Comparison of ENCODE assay signal across 8 cellular contexts in genomic region chr10:12707461-12708185, GRCh38.
A peak's percentile ranks its signal among the peaks of the same experiment; 100 is the strongest.
DNase-seq lines count a peak whose midpoint lies in the region; ATAC-seq, FAIRE-seq and TF ChIP-seq lines count a peak whose summit lies in the region.

No MANE protein-coding gene starts in this region.

- TF ChIP-seq POLR2A in adrenal gland (IDR thresholded peaks at IDR 0.05): no peak

- ATAC-seq in HG03108 (IDR thresholded peaks at IDR 0.05; ENCODE audit: unreplicated experiment): no peak

- H3K4me3 ChIP-seq in adrenal gland (no peak overlapping the region), small intestine (ENCODE audit: low read depth in 1 of 2, low read length in 2 of 2) (no peak overlapping the region)

- H3K36me3 ChIP-seq in adrenal gland (replicated peaks in 1 of 2): no peaks in the 10 kb centered on the region
- no peaks in the 10 kb centered on the region for H3K36me3 ChIP-seq in small intestine (ENCODE audit: control insufficient read depth in 2 of 2, insufficient read depth in 2 of 2, low read length in 2 of 2)

- intact Hi-C loops in adrenal gland (cut with DNase I): no loop called here

- 52 to 59% (median 53%) methylated on average over 10 of the region's 10 CpGs for WGBS in adrenal gland, 4 donors
- 48 to 51% (median 49%) methylated on average over 10 of the region's 10 CpGs for WGBS in small intestine, 3 donors

- no peaks in the 10 kb centered on the region for H3K27me3 ChIP-seq in adrenal gland
- H3K27me3 ChIP-seq in small intestine (ENCODE audit: control insufficient read depth in 2 of 2, insufficient read depth in 2 of 2, low read length in 2 of 2): no peaks in the 10 kb centered on the region

- no peak for FAIRE-seq in small intestine (lab: Jason Lieb, UNC)

- H3K4me1 ChIP-seq in adrenal gland (replicated peaks in 1 of 2): peaks cover 0 to 18% of the 10 kb centered on the region in 2 donors
- H3K4me1 ChIP-seq in small intestine (ENCODE audit: control insufficient read depth in 2 of 2, insufficient read depth in 1 of 2, low read depth in 1 of 2, low read length in 1 of 2): peaks cover 0 to 7% of the 10 kb centered on the region in 2 donors

- peak; percentile 67 for DNase-seq in activated CD4-positive, alpha-beta T cell treated with anti-CD3 and anti-CD28 coated beads for 48 hours
- DNase-seq in activated CD4-positive, alpha-beta T cell treated with anti-CD3 and anti-CD28 coated beads, Interleukin-2, amount 50 U/mL, for 1 hour: no peak
- DNase-seq in NCI-H1694 treated with DMSO at 0.1 percent for 48 hours (lab: John Stamatoyannopoulos, UW) (peak; percentile 45), adrenal gland (peak in 4 of 7 donors; percentile 21 to 64 (median 32)), hepatic stellate cell (ENCODE audit: low spot score) (peak; percentile 52), small intestine (peak; percentile 39)
- no peak for DNase-seq in activated effector memory CD4-positive, alpha-beta T cell treated with anti-CD3 and anti-CD28 coated beads, Interleukin-2, amount 50 U/mL, for 16 hours

- TF ChIP-seq CTCF in adrenal gland (IDR thresholded peaks at IDR 0.05): peak; percentile 11 to 49 (median 35)

- H3K9me3 ChIP-seq in adrenal gland (replicated peaks in 1 of 3): no peaks in the 10 kb centered on the region
- H3K9me3 ChIP-seq in small intestine (ENCODE audit: control insufficient read depth, low read depth): no peaks in the 10 kb centered on the region

- H3K27ac ChIP-seq in adrenal gland (peak overlapping the region in 4 of 5 donors; percentile 5 to 66 (median 37)), small intestine (ENCODE audit: low read depth in 1 of 2, low read length in 1 of 2) (peak overlapping the region in 1 of 2 donors; percentile 57)

Comparison
In these comparisons a context has a peak if more than half of its experiments do, and no peak if none do; other contexts are left out.
1. DNase-seq: peak in activated CD4-positive, alpha-beta T cell treated with anti-CD3 and anti-CD28 coated beads for 48 hours (single experiment), NCI-H1694 treated with DMSO at 0.1 percent for 48 hours (single experiment), adrenal gland (4 of 7), hepatic stellate cell (single experiment) and small intestine (single experiment); none in activated CD4-positive, alpha-beta T cell treated with anti-CD3 and anti-CD28 coated beads, Interleukin-2, amount 50 U/mL, for 1 hour (single experiment) and activated effector memory CD4-positive, alpha-beta T cell treated with anti-CD3 and anti-CD28 coated beads, Interleukin-2, amount 50 U/mL, for 16 hours (single experiment).